In the genomic region with DNA sequence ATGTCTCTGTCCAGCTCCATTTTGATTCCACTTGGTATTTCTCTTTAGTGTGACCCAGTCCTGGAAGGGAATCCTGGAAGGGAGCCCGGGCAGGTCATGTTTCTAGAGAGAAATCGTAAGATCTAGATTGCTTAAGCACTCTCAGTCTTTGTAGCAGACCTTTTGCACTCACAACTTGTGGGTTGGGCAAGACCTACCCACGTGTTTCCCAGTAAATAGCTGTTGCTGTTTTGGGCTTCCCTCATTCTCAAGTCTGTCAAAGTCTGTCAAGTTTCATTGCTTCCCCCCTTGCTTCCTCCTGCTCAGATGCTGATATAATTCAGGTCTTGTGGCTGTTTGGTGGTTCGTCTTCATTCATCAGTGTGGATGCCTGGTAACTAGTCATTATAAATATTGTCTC, we compare ENCODE assay signal across 10 cellular contexts. TPM values are rescaled to one million over a fixed set of nuclear protein-coding genes. Genes with fewer than 3 reads are reported as not detected.
DNase-seq lines count a peak whose midpoint lies in the region; ATAC-seq, FAIRE-seq and TF ChIP-seq lines count a peak whose summit lies in the region.
"Had no signal": no experiment of that assay in that cellular context is flagged by ENCODE, and none has a peak within 500 bp of the region (broad histone marks: within the 10 kb centered on the region; RNA-seq: fewer than 3 reads in every experiment).

No MANE protein-coding gene starts in this region.

- peaks cover 2% of the 10 kb centered on the region for H3K9me3 Mint-ChIP-seq in endodermal cell

- TF ChIP-seq CTCF in GM12878 (IDR thresholded peaks at IDR 0.05 in 2 of 3, conservative IDR thresholded peaks at IDR 0.05 in 1 of 3; ENCODE audit: control insufficient read depth in 2 of 3, extremely low read depth in 1 of 3, insufficient read depth in 1 of 3, low read depth in 3 of 3, low read length in 3 of 3) (no peak), smooth muscle cell (IDR thresholded peaks at IDR 0.05; ENCODE audit: borderline replicate concordance, insufficient read depth, poor library complexity, severe bottlenecking) (no peak), suprapubic skin (IDR thresholded peaks at IDR 0.05) (no peak), endodermal cell (conservative IDR thresholded peaks at IDR 0.05) (no peak)

- FAIRE-seq in HTR-8/SVneo (lab: Jason Lieb, UNC) (peak; percentile 23), GM12878 (lab: Jason Lieb, UNC) (no peak)

- in situ Hi-C loops in GM12878 (cut with MboI), result no loop called here

- intact Hi-C loops in GM12878 (cut with micrococcal nuclease; ENCODE audit: unreplicated experiment), result no loop called here

- ATAC-seq in GM12878, result peak; percentile 64
- ATAC-seq: body of pancreas had no signal

- no peaks in the 10 kb centered on the region for H3K4me1 ChIP-seq in GM12878 (ENCODE audit: control insufficient read depth, insufficient read depth, low read length)
- H3K4me1 ChIP-seq in smooth muscle cell (ENCODE audit: low read depth), result no peaks in the 10 kb centered on the region
- peaks cover 5% of the 10 kb centered on the region for H3K4me1 ChIP-seq in suprapubic skin
- peaks cover 10% of the 10 kb centered on the region for H3K4me1 ChIP-seq in endodermal cell (ENCODE audit: control insufficient read depth, insufficient read depth, low read length)
- H3K4me1 ChIP-seq: body of pancreas had no signal

- no peak overlapping the region for H3K4me2 ChIP-seq in GM12878 (ENCODE audit: control insufficient read depth, insufficient read depth)
- no peak overlapping the region for H3K4me2 ChIP-seq in smooth muscle cell
- H3K4me2 ChIP-seq: BLaER1 had no signal

- POLR2A ChIA-PET in GM12878 (lab: Charles Lee), result interaction anchor here (1.0 to 1.4 kb wide), 4 partner anchors 11 to 233 kb away, joined by 3 to 4 read pairs (median 4); no protein-coding TSS in a partner anchor

- H3F3A ChIP-seq in smooth muscle cell (ENCODE audit: low read depth), result no peaks in the 10 kb centered on the region

- TF ChIP-seq RAD21 in GM12878 (IDR thresholded peaks at IDR 0.05; ENCODE audit: insufficient read depth, low read depth, low read length), result no peak

- H3K4me1 Mint-ChIP-seq in endodermal cell, result peaks cover 17% of the 10 kb centered on the region

- TF ChIP-seq POLR2A in GM12878 (IDR thresholded peaks at IDR 0.05; ENCODE audit: low read depth, low read length) (no peak), suprapubic skin (IDR thresholded peaks at IDR 0.05) (no peak)

- H3K36me3 ChIP-seq in GM12878 (ENCODE audit: control insufficient read depth in 2 of 2, insufficient read depth in 2 of 2, low read length in 1 of 2) (no peaks in the 10 kb centered on the region), smooth muscle cell (ENCODE audit: low read depth) (no peaks in the 10 kb centered on the region), suprapubic skin (no peaks in the 10 kb centered on the region), endodermal cell (ENCODE audit: control insufficient read depth, insufficient read depth, low read length) (no peaks in the 10 kb centered on the region)

- H3K9ac ChIP-seq in GM12878 (ENCODE audit: control insufficient read depth, insufficient read depth, low read length) (no peak overlapping the region), smooth muscle cell (ENCODE audit: low read depth) (no peak overlapping the region), endodermal cell (ENCODE audit: extremely low read depth, low read length, poor library complexity, severe bottlenecking) (no peak overlapping the region)
- H3K9ac ChIP-seq: BLaER1 had no signal

- SMC1A ChIA-PET in GM12878 (lab: Charles Lee; ENCODE audit: uncharacterized antibody, unreplicated experiment), result interaction anchor here (0.7 to 4.2 kb wide), 18 partner anchors 8 to 223 kb away, joined by 3 to 38 read pairs (median 4); no protein-coding TSS in a partner anchor

- CTCF ChIA-PET in GM12878 (lab: Yijun Ruan, JAX), result interaction anchor here (0.8 to 2.3 kb wide), 9 partner anchors 10 to 129 kb away, joined by 3 to 15 read pairs (median 4); no protein-coding TSS in a partner anchor

- no peaks in the 10 kb centered on the region for H3K27me3 ChIP-seq in GM12878 (replicated peaks in 1 of 2; ENCODE audit: control insufficient read depth in 2 of 2, insufficient read depth in 2 of 2, low read length in 1 of 2)
- H3K27me3 ChIP-seq in smooth muscle cell (ENCODE audit: low read depth), result no peaks in the 10 kb centered on the region
- no peaks in the 10 kb centered on the region for H3K27me3 ChIP-seq in suprapubic skin
- H3K27me3 ChIP-seq in endodermal cell (ENCODE audit: control insufficient read depth, insufficient read depth, low read length, poor library complexity, severe bottlenecking), result no peaks in the 10 kb centered on the region
- H3K27me3 ChIP-seq: BLaER1, body of pancreas had no signal

- DNase-seq in stimulated activated CD8-positive, alpha-beta memory T cell treated with anti-CD3 and anti-CD28 coated beads, Interleukin-12 subunit alpha, Interleukin-12 subunit beta, amount 100 ng/mL, for 1 hour (ENCODE audit: low read depth), result peak; percentile 3
- no peak for DNase-seq in stimulated activated CD8-positive, alpha-beta memory T cell treated with anti-CD3 and anti-CD28 coated beads, Interleukin-4, amount 100 ng/mL, for 48 hours
- DNase-seq in HTR-8/SVneo (ENCODE audit: insufficient read length, low spot score) (no peak), GM12878 (ENCODE audit: low read depth, low spot score) (no peak), smooth muscle cell (lab: John Stamatoyannopoulos, UW; ENCODE audit: unreplicated experiment) (no peak), suprapubic skin (ENCODE audit: low spot score in 2 of 2) (no peak), endodermal cell (no peak), hypothalamus (lab: John Stamatoyannopoulos, UW) (no peak)
- DNase-seq: body of pancreas had no signal

- H4K20me1 ChIP-seq in GM12878 (ENCODE audit: control insufficient read depth, insufficient read depth) (no peaks in the 10 kb centered on the region), smooth muscle cell (ENCODE audit: low read depth) (no peaks in the 10 kb centered on the region)
- H4K20me1 ChIP-seq: BLaER1 had no signal

- H3K4me3 ChIP-seq in GM12878, result no peak overlapping the region
- no peak overlapping the region for H3K4me3 ChIP-seq in smooth muscle cell
- H3K4me3 ChIP-seq in suprapubic skin, result no peak overlapping the region
- H3K4me3 ChIP-seq in endodermal cell (ENCODE audit: low read length), result no peak overlapping the region
- H3K4me3 ChIP-seq: BLaER1, body of pancreas had no signal

- WGBS in GM12878 (ENCODE audit: insufficient coverage, insufficient replicate concordance, low lambda C conversion rate, missing lambda C conversion rate), result 15% methylated on average over 4 of the region's 4 CpGs
- 81% methylated on average over 4 of the region's 4 CpGs for WGBS in smooth muscle cell (ENCODE audit: low lambda C conversion rate)
- 80% methylated on average over 4 of the region's 4 CpGs for WGBS in suprapubic skin
- WGBS in endodermal cell (ENCODE audit: insufficient coverage in 1 of 2, insufficient read length in 1 of 2), 2 experiments, result 88 to 91% methylated on average over 3 to 4 of the region's 4 CpGs

- RAD21 ChIA-PET in GM12878 (lab: Charles Lee; ENCODE audit: unreplicated experiment), result interaction anchor here (1.0 to 2.8 kb wide), 8 partner anchors 10 to 170 kb away, joined by 3 to 14 read pairs (median 4); no protein-coding TSS in a partner anchor

- no peaks in the 10 kb centered on the region for H3K27me3 Mint-ChIP-seq in endodermal cell (ENCODE audit: insufficient read depth)

- BruUV-seq in GM12878 (replicated peaks; lab: Mats Ljungman, UMichigan), result no TSS peak

- H3K9me3 ChIP-seq in GM12878 (replicated peaks; ENCODE audit: control insufficient read depth, insufficient read depth, low read length) (no peaks in the 10 kb centered on the region; the same call in 2 of the 3 replicates), smooth muscle cell (replicated peaks; ENCODE audit: low read depth) (no peaks in the 10 kb centered on the region), suprapubic skin (no peaks in the 10 kb centered on the region), endodermal cell (ENCODE audit: control insufficient read depth, low read length) (peaks cover 5% of the 10 kb centered on the region)
- H3K9me3 ChIP-seq: body of pancreas had no signal

- no peak overlapping the region for H3K27ac Mint-ChIP-seq in endodermal cell

- TF ChIP-seq EP300 in GM12878 (IDR thresholded peaks at IDR 0.05; ENCODE audit: borderline replicate concordance in 1 of 2, control insufficient read depth in 1 of 2, low read depth in 2 of 2, low read length in 2 of 2) (no peak), suprapubic skin (IDR thresholded peaks at IDR 0.05) (no peak)

- no peak overlapping the region for H3K27ac ChIP-seq in GM12878 (ENCODE audit: control insufficient read depth, insufficient read depth)
- H3K27ac ChIP-seq in smooth muscle cell (ENCODE audit: low read depth), result no peak overlapping the region
- no peak overlapping the region for H3K27ac ChIP-seq in suprapubic skin
- H3K27ac ChIP-seq in endodermal cell (ENCODE audit: low read depth, low read length), result no peak overlapping the region
- H3K27ac ChIP-seq: BLaER1, body of pancreas had no signal

- H2AFZ ChIP-seq in GM12878 (ENCODE audit: control insufficient read depth, low read depth, low read length), result peak overlapping the region; percentile 1
- no peak overlapping the region for H2AFZ ChIP-seq in smooth muscle cell (ENCODE audit: low read depth)

- no peaks in the 10 kb centered on the region for H3K79me2 ChIP-seq in GM12878 (ENCODE audit: control insufficient read depth, insufficient read depth, low read length)
- H3K79me2 ChIP-seq in smooth muscle cell (ENCODE audit: low read depth), result no peaks in the 10 kb centered on the region

- H3K4me3 Mint-ChIP-seq in endodermal cell, result no peak overlapping the region

- no peaks in the 10 kb centered on the region for H3K36me3 Mint-ChIP-seq in endodermal cell (ENCODE audit: low read depth)

RNA-seq across cellular contexts. Expression of a gene that starts 17.4 kb away (rescaled TPM):
- 35.7 and 37.8 TPM in 2 replicates for total RNA-seq in GM12878 (2013; cell fraction: nucleolus; rRNA removed)
- 7.9 and 12.6 TPM in 2 replicates for total RNA-seq in GM12878 (2014; rRNA removed)
- total RNA-seq in GM12878 (2014; rRNA removed; fragmentation: Illumina TruSeq; extraction: Trizol), result 8.3 and 11.6 TPM in 2 replicates
- 10.4 and 12.6 TPM in 2 replicates for total RNA-seq in GM12878 (2021)
- polyA plus RNA-seq in GM12878 (2011; ENCODE audit: low read depth), result 3.2 TPM
- polyA plus RNA-seq in GM12878 (2011; rRNA removed), result 12.9 and 19.0 TPM in 2 replicates
- polyA plus RNA-seq in GM12878 (2011; cell fraction: cytosol; rRNA removed), result 6.1 and 6.5 TPM in 2 replicates
- 7.3 and 9.0 TPM in 2 replicates for polyA plus RNA-seq in GM12878 (2011; cell fraction: nucleus; rRNA removed)
- polyA plus RNA-seq in GM12878 (2012), result 4.9 and 7.1 TPM in 2 replicates
- 7.6 and 9.7 TPM in 2 replicates for polyA plus RNA-seq in GM12878 (2014; fragmentation: Illumina TruSeq; extraction: Trizol)
- polyA plus RNA-seq in GM12878 (2014; fragmentation: Nextera tagmentation; extraction: Ambion mirVana), result 1 to 10 TPM; 2.3 to 3.6 TPM
- polyA plus RNA-seq in GM12878 (2014; rRNA removed), result 6.5 and 7.0 TPM in 2 replicates
- polyA plus RNA-seq in GM12878 (2016; fragmentation: Nextera tagmentation; extraction: Ambion mirVana), result 10 to 100 TPM; 12.5 to 14.0 TPM
- polyA minus RNA-seq in GM12878 (2011; rRNA and poly(A)+ RNA removed), result 22.3 and 31.5 TPM in 2 replicates
- 7.4 and 10.7 TPM in 2 replicates for polyA minus RNA-seq in GM12878 (2011; cell fraction: cytosol; rRNA and poly(A)+ RNA removed)
- polyA minus RNA-seq in GM12878 (2011; cell fraction: nucleus; rRNA and poly(A)+ RNA removed), result 33.4 and 44.8 TPM in 2 replicates
- 1.4 and 6.0 TPM in 2 replicates for total RNA-seq in smooth muscle cell
- 2.6 and 5.0 TPM in 2 replicates for polyA plus RNA-seq in smooth muscle cell
- total RNA-seq in suprapubic skin, result 1 to 10 TPM; 1.6 to 3.4 (median 2.9) TPM
- total RNA-seq in endodermal cell, result 10 to 100 TPM in 1 of 2 donors, 1 to 10 TPM in 1; 7.2 to 11.3 TPM
- polyA plus RNA-seq in endodermal cell (2013, experiment 1 of 2), result 3.6 TPM
- polyA plus RNA-seq in endodermal cell (2013, experiment 2 of 2), result 2.5 TPM
